1 cellular context compared by ENCODE assay signal in the genomic region with DNA sequence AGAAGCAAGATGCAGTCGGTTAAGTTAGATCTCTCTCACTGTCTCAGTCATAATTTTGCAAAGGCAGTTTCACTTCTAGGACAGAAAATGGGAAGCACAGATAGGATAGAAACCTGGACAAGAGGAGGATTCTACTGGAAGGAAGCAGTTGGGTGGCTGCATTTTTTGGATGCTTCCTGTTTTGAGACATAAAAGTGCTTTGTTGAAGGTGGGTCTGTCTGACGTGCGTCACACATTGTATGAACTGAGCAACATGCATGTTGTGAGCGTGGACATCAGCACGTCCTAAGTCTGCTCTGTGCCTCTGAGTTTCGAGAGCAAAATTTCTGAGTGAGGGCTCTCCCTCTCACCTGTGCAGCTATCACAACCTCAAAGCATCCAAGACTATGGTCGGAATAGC.
TF ChIP-seq lines count a peak whose summit lies in the region.

No MANE protein-coding gene starts in this region.

TF ChIP-seq in endothelial cell of umbilical vein, 7 proteins besides CTCF, POLR2A, EP300 and RAD21:
- TF ChIP-seq, protein P1, sequence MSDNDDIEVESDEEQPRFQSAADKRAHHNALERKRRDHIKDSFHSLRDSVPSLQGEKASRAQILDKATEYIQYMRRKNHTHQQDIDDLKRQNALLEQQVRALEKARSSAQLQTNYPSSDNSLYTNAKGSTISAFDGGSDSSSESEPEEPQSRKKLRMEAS (IDR thresholded peaks at IDR 0.05; ENCODE audit: insufficient read depth, insufficient read length): no peak
- TF ChIP-seq JUN (IDR thresholded peaks at IDR 0.05; ENCODE audit: borderline replicate concordance, insufficient read depth, insufficient read length, low read depth) (no peak), FOS (IDR thresholded peaks at IDR 0.05; ENCODE audit: borderline replicate concordance, insufficient read depth, low read length) (no peak)
TF ChIP-seq in endothelial cell of umbilical vein: peak in this region for 0.
